Comparison of ENCODE assay signal across 1 cellular context in the genomic region with DNA sequence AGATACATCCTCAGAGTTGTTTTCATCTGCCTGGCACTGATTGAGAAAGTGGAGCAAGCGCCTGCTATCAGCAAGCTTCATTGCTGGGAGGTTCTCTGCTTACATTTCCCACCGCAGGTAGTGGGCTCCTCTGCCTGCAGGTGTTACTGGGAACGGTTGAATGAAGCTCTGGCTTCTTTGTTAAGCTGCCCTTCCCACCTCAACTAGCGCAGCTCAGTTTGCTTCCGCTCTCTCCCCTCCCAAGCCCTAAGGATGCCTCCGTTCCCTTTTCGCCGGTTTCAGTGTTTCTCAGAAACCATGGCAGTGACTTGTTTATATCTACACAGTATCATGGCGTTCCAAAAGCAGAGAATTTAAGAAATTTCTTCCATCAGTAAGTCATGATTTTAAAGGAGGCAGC.
TF ChIP-seq lines count a peak whose summit lies in the region.

No MANE protein-coding gene starts in this region.

TF ChIP-seq in SK-N-SH, 30 proteins besides CTCF, POLR2A, EP300 and RAD21 (continued from another document):
- TF ChIP-seq FOSL2 (IDR thresholded peaks at IDR 0.05; ENCODE audit: borderline replicate concordance, low read depth): no peak
- no peak for TF ChIP-seq RXRA (IDR thresholded peaks at IDR 0.05; ENCODE audit: borderline replicate concordance, low read depth)
- no peak for TF ChIP-seq RCOR1 (IDR thresholded peaks at IDR 0.05; ENCODE audit: low read length)
- TF ChIP-seq RFX5 (IDR thresholded peaks at IDR 0.05; ENCODE audit: low read length): no peak
- TF ChIP-seq, protein P1, sequence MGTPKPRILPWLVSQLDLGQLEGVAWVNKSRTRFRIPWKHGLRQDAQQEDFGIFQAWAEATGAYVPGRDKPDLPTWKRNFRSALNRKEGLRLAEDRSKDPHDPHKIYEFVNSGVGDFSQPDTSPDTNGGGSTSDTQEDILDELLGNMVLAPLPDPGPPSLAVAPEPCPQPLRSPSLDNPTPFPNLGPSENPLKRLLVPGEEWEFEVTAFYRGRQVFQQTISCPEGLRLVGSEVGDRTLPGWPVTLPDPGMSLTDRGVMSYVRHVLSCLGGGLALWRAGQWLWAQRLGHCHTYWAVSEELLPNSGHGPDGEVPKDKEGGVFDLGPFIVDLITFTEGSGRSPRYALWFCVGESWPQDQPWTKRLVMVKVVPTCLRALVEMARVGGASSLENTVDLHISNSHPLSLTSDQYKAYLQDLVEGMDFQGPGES (IDR thresholded peaks at IDR 0.05; ENCODE audit: low read depth, low read length): no peak
- no peak for TF ChIP-seq JUND (IDR thresholded peaks at IDR 0.05)
